In genomic region chr11:70416881-70417280, GRCh38 we compare ENCODE assay signal across 21 cellular contexts. TPM values are rescaled to one million over a fixed set of nuclear protein-coding genes. Genes with fewer than 3 reads are reported as not detected.
DNase-seq lines count a peak whose midpoint lies in the region; FAIRE-seq and TF ChIP-seq lines count a peak whose summit lies in the region.
"Had no signal": no experiment of that assay in that cellular context is flagged by ENCODE, and none has a peak within 500 bp of the region (broad histone marks: within the 10 kb centered on the region; RNA-seq: fewer than 3 reads in every experiment).

No MANE protein-coding gene starts in this region.

- no peak overlapping the region for H2AK5ac ChIP-seq in H1 (ENCODE audit: low read depth, low read length)

- no peak overlapping the region for H2BK120ac ChIP-seq in H1 (replicated peaks; ENCODE audit: low read depth, low read length)

- H4K91ac ChIP-seq in H1 (replicated peaks; ENCODE audit: insufficient read length, low read length): no peak overlapping the region

- TF ChIP-seq POLR2A in H1 (IDR thresholded peaks at IDR 0.05; ENCODE audit: control extremely low read depth in 1 of 2, low read depth in 2 of 2, low read length in 2 of 2): no peak

- H3K4me2 ChIP-seq in H1 (ENCODE audit: insufficient read depth in 1 of 2, low read depth in 2 of 2, low read length in 2 of 2): no peak overlapping the region

- H3K79me2 ChIP-seq in H1 (ENCODE audit: control insufficient read depth in 1 of 2, insufficient read depth in 2 of 2, low read length in 2 of 2): no peaks in the 10 kb centered on the region; a peak in 1 of 4 replicates

- in situ Hi-C loops in ACHN (cut with HindIII; ENCODE audit: low pct_ligation_motif_present, low pct_unique_long_range_greater_than_20kb, low sequenced_read_pairs): no loop called here

- POLR2A ChIA-PET in H1 (lab: Charles Lee; ENCODE audit: partially characterized antibody): interaction anchor here (1.4 kb wide), 1 partner anchor 16 kb away, joined by 3 read pairs; no protein-coding TSS in a partner anchor

- H3K4me3 ChIP-seq in SK-N-MC: no peak overlapping the region
- H3K4me3 ChIP-seq in H1 (ENCODE audit: extremely low read depth in 1 of 4, insufficient read depth in 2 of 4, low read depth in 3 of 4, low read length in 4 of 4): no peak overlapping the region
- H3K4me3 ChIP-seq: BLaER1 treated with 17β-estradiol and CSF1 and Interleukin-3, amounts not matched to agents 10 nM and 100 nM had no signal

- H4K8ac ChIP-seq in H1 (ENCODE audit: extremely low read depth, insufficient read depth, low read length): no peak overlapping the region

- H3K4ac ChIP-seq in H1 (replicated peaks; ENCODE audit: insufficient read length, low read depth, low read length): no peak overlapping the region

- H2AFZ ChIP-seq in H1 (ENCODE audit: low read length): no peak overlapping the region

- no peak overlapping the region for H3K56ac ChIP-seq in H1 (replicated peaks; ENCODE audit: insufficient read length, low read depth, low read length)

- H3K4me1 ChIP-seq in H1 (replicated peaks in 1 of 4; ENCODE audit: control insufficient read depth in 3 of 4, insufficient read depth in 4 of 4, low read length in 3 of 4): no peaks in the 10 kb centered on the region
- H3K4me1 ChIP-seq: Caco-2 had no signal

- DNase-seq in SK-N-MC (ENCODE audit: low read depth, low spot score) (no peak), H1 (ENCODE audit: low read depth in 1 of 2, low spot score in 2 of 2) (no peak), ACHN (no peak), AG08395 (ENCODE audit: low spot score) (no peak), NCI-H526 (lab: John Stamatoyannopoulos, UW) (no peak)
- DNase-seq: 8988T; AML-193; Caco-2; Calu3; CD4-positive, alpha-beta T cell; CD8-positive, alpha-beta T cell; DMS79 treated with DMSO at 0.1 percent for 48 hours; GF-D8 had no signal

- H3K9ac ChIP-seq in SK-N-MC (ENCODE audit: insufficient read length): no peak overlapping the region
- H3K9ac ChIP-seq in H1 (replicated peaks in 1 of 4; ENCODE audit: extremely low read depth in 1 of 4, low read depth in 3 of 4, low read length in 3 of 4): no peak overlapping the region
- H3K9ac ChIP-seq: BLaER1 treated with 17β-estradiol and CSF1 and Interleukin-3, amounts not matched to agents 10 nM and 100 nM had no signal

- no peak overlapping the region for H3K18ac ChIP-seq in H1 (ENCODE audit: extremely low read depth, low read length)

- H2BK12ac ChIP-seq in H1 (ENCODE audit: low read depth, low read length): no peak overlapping the region

- H3K9me3 ChIP-seq in SK-N-MC (ENCODE audit: low read depth, low read length): no peaks in the 10 kb centered on the region
- H3K9me3 ChIP-seq in H1 (ENCODE audit: insufficient read depth in 2 of 2, low read depth in 1 of 2, low read length in 1 of 2): no peaks in the 10 kb centered on the region
- H3K9me3 ChIP-seq: BLaER1 treated with 17β-estradiol and CSF1 and Interleukin-3, amounts not matched to agents 10 nM and 100 nM; Caco-2 had no signal

- H3K27me3 ChIP-seq in H1 (replicated peaks in 1 of 4; ENCODE audit: control insufficient read depth in 3 of 4, extremely low read depth in 1 of 4, insufficient read depth in 3 of 4, low read length in 3 of 4): no peaks in the 10 kb centered on the region

- H3K36me3 ChIP-seq in SK-N-MC (ENCODE audit: insufficient read depth, low read length) (peaks cover 84% of the 10 kb centered on the region), H1 (ENCODE audit: control insufficient read depth in 2 of 4, insufficient read depth in 4 of 4, low read length in 3 of 4) (peaks cover 49 to 85% (median 78%) of the 10 kb centered on the region in 4 experiments)
- H3K36me3 ChIP-seq: BLaER1 treated with 17β-estradiol and CSF1 and Interleukin-3, amounts not matched to agents 10 nM and 100 nM had no signal

- H3K14ac ChIP-seq in H1 (ENCODE audit: insufficient read length): no peak overlapping the region

- no peaks in the 10 kb centered on the region; the same call in 1 of the 2 replicates for H3K79me1 ChIP-seq in H1 (ENCODE audit: low read depth, low read length)

- CTCF ChIA-PET in H1 (lab: Charles Lee; ENCODE audit: partially characterized antibody): interaction anchor here (1.0 to 1.1 kb wide), 2 partner anchors 13 to 38 kb away, joined by 4 to 5 read pairs; no protein-coding TSS in a partner anchor

- no peak overlapping the region for H3K23ac ChIP-seq in H1 (ENCODE audit: insufficient read length)

- 0 out of 2 replicates have a peak overlapping the region, but pooled peaks have one; percentile 35 for H2BK5ac ChIP-seq in H1 (ENCODE audit: low read depth, low read length)

- no peak overlapping the region for H4K5ac ChIP-seq in H1 (ENCODE audit: insufficient read length, low read depth, low read length)

- WGBS in H1 (ENCODE audit: extremely low coverage in 1 of 2, insufficient coverage in 1 of 2, insufficient read length in 1 of 2, insufficient replicate concordance in 2 of 2, low coverage in 1 of 2, low lambda C conversion rate in 2 of 2, missing lambda C conversion rate in 1 of 2), 2 experiments: 96% methylated on average over 20 of the region's 20 CpGs; no CpG with 5 or more reads in 1 of the 2 experiments

- no peak for TF ChIP-seq CTCF in H1 (IDR thresholded peaks at IDR 0.05; ENCODE audit: control extremely low read depth in 1 of 3, insufficient read depth in 1 of 3, low read depth in 1 of 3, low read length in 3 of 3)

- no peaks in the 10 kb centered on the region for H3K23me2 ChIP-seq in H1 (ENCODE audit: low read depth, low read length)

- TF ChIP-seq EP300 in H1 (IDR thresholded peaks at IDR 0.05; ENCODE audit: borderline replicate concordance in 1 of 2, low read depth in 2 of 2, low read length in 2 of 2): no peak

- H3K27ac ChIP-seq in SK-N-MC (peak overlapping the region; percentile 82; the same call in 1 of the 2 replicates), H1 (ENCODE audit: low read depth, low read length) (no peak overlapping the region)
- H3K27ac ChIP-seq: BLaER1 treated with 17β-estradiol and CSF1 and Interleukin-3, amounts not matched to agents 10 nM and 100 nM; C4-2B had no signal

- no peak overlapping the region for H2BK20ac ChIP-seq in H1 (ENCODE audit: low read length)

- peaks cover 8 to 25% of the 10 kb centered on the region in 2 experiments for H4K20me1 ChIP-seq in H1 (replicated peaks in 1 of 2; ENCODE audit: control insufficient read depth in 1 of 2, insufficient read depth in 2 of 2, low read length in 2 of 2)

- TF ChIP-seq RAD21 in H1 (IDR thresholded peaks at IDR 0.05 in 1 of 2, conservative IDR thresholded peaks at IDR 0.05 in 1 of 2; ENCODE audit: low read depth in 2 of 2, low read length in 2 of 2): no peak

- no peak overlapping the region for H2BK15ac ChIP-seq in H1 (ENCODE audit: low read length)

- FAIRE-seq in H1 (lab: Jason Lieb, UNC): no peak
- FAIRE-seq: A204.1, D721Med, G401.6, GM12891, GM19239 had no signal

TF ChIP-seq in H1, 55 proteins besides CTCF, POLR2A, EP300 and RAD21:
- TF ChIP-seq BRCA1 (IDR thresholded peaks at IDR 0.05; ENCODE audit: low read depth, low read length): no peak
- TF ChIP-seq ATF2 (IDR thresholded peaks at IDR 0.05; ENCODE audit: low read length): no peak

RNA-seq across cellular contexts. Expression of gene CTTN, which starts 18.6 kb away (rescaled TPM):
- 207 and 216 TPM in 2 replicates for total RNA-seq in H1 (2021; fragmentation: NEBNext Ultra II Directional; extraction: Animal tissue kit (Norgen Biotek cat#: 25700))
- 84.6 and 125 TPM in 2 replicates for polyA plus RNA-seq in H1 (2011; rRNA removed)
- polyA plus RNA-seq in H1 (2011; cell fraction: cytosol; rRNA removed): 128 TPM
- 425 TPM for polyA plus RNA-seq in H1 (2011; cell fraction: nucleus; rRNA removed)
- 187 to 200 TPM (median 193 TPM) in 4 replicates for polyA plus RNA-seq in H1 (2012, experiment 1 of 2)
- 30.1 TPM for polyA plus RNA-seq in H1 (2012, experiment 2 of 2)
- 117 TPM for polyA plus RNA-seq in H1 (2013, experiment 1 of 2)
- 107 TPM for polyA plus RNA-seq in H1 (2013, experiment 2 of 2)
- 145 and 156 TPM in 2 replicates for polyA minus RNA-seq in H1 (2011; rRNA and poly(A)+ RNA removed)
- polyA minus RNA-seq in H1 (2011; cell fraction: cytosol; rRNA and poly(A)+ RNA removed): 92.5 TPM
- polyA minus RNA-seq in H1 (2011; cell fraction: nucleus; rRNA and poly(A)+ RNA removed): 161 TPM
- total RNA-seq: B cell had no signal
